Comparison of ENCODE assay signal across 15 cellular contexts in genomic region chr9:27771803-27772545, GRCh38.
DNase-seq lines count a peak whose midpoint lies in the region; ATAC-seq and TF ChIP-seq lines count a peak whose summit lies in the region.
"Had no signal": no experiment of that assay in that cellular context is flagged by ENCODE, and none has a peak within 500 bp of the region (broad histone marks: within the 10 kb centered on the region; RNA-seq: fewer than 3 reads in every experiment).

No MANE protein-coding gene starts in this region.

- ATAC-seq in GM21723 (IDR thresholded peaks at IDR 0.05; ENCODE audit: unreplicated experiment), result no peak
- ATAC-seq in natural killer cell, result no peak
- ATAC-seq: left ventricle myocardium superior, Right ventricle myocardium inferior had no signal

- no peaks in the 10 kb centered on the region for H3K4me1 Mint-ChIP-seq in natural killer cell
- H3K4me1 Mint-ChIP-seq: activated B cell treated with CpG ODN at 0.5 μM for 24 hours had no signal

- no peak for TF ChIP-seq CTCF in natural killer cell (IDR thresholded peaks at IDR 0.05)

- no peak overlapping the region for H3K27ac Mint-ChIP-seq in natural killer cell
- H3K27ac Mint-ChIP-seq: activated B cell treated with CpG ODN at 0.5 μM for 24 hours, brain had no signal

- H3K36me3 Mint-ChIP-seq in natural killer cell, result no peaks in the 10 kb centered on the region
- H3K36me3 Mint-ChIP-seq: brain had no signal

- H3K4me3 Mint-ChIP-seq in natural killer cell, result no peak overlapping the region
- H3K4me3 Mint-ChIP-seq: activated B cell treated with CpG ODN at 0.5 μM for 24 hours, brain had no signal

- intact Hi-C loops in natural killer cell (cut with micrococcal nuclease), result no loop called here

- peaks cover 2% of the 10 kb centered on the region in 2 donors for H3K9me3 Mint-ChIP-seq in natural killer cell
- H3K9me3 Mint-ChIP-seq: activated B cell treated with CpG ODN at 0.5 μM for 24 hours had no signal

- no peaks in the 10 kb centered on the region for H3K27me3 Mint-ChIP-seq in natural killer cell (ENCODE audit: low read depth in 2 of 2)
- H3K27me3 Mint-ChIP-seq: activated B cell treated with CpG ODN at 0.5 μM for 24 hours, brain had no signal

- DNase-seq in COR-L47 (lab: John Stamatoyannopoulos, UW) (peak; percentile 85), NCI-H146 (lab: John Stamatoyannopoulos, UW) (peak; percentile 86), astrocyte of the hippocampus (ENCODE audit: low read depth, low spot score) (peak; percentile 25), islet precursor cell (peak; percentile 60), mesenteric fat pad (ENCODE audit: low spot score) (no peak), natural killer cell (no peak), GM19238 (ENCODE audit: insufficient read length, low spot score) (no peak)
- DNase-seq: activated B cell treated with CpG ODN at 0.5 μM for 24 hours; activated T-cell treated with anti-CD3 and anti-CD28 coated beads, Interleukin-2, amount 50 U/mL, for 48 hours; left ventricle myocardium superior; NCI-H1436; posterior cingulate gyrus had no signal

Comparison
In these comparisons a context has a peak if more than half of its experiments do, and no peak if none do; other contexts are left out.
1. DNase-seq: peak in COR-L47 (single experiment), NCI-H146 (single experiment), astrocyte of the hippocampus (single experiment) and islet precursor cell (single experiment); none in mesenteric fat pad (single experiment), natural killer cell (single experiment) and GM19238 (single experiment).